ENCODE assay signal across 26 cellular contexts in genomic region chr19:55766466-55766865, GRCh38. TPM values are rescaled to one million over a fixed set of nuclear protein-coding genes. Genes with fewer than 3 reads are reported as not detected.
"Had no signal": no experiment of that assay in that cellular context is flagged by ENCODE, and none has a peak within 500 bp of the region (broad histone marks: within the 10 kb centered on the region; RNA-seq: fewer than 3 reads in every experiment).

No MANE protein-coding gene starts in this region.

- H3K27ac ChIP-seq: coronary artery, heart right ventricle, ovary, vagina had no signal

- H3K27ac Mint-ChIP-seq: activated naive CD8-positive, alpha-beta T cell treated with anti-CD3 and anti-CD28 coated beads, Interleukin-2, amount 10 ng/mL, durations not matched to agents 7 days and 5 days; activated T-cell treated with anti-CD3 and anti-CD28 coated beads, Interleukin-2, amount 50 U/mL, for 24 hours; activated T-helper 2 cell treated with anti-CD3 and anti-CD28 coated beads, Interferon-gamma antibody, Interleukin-2, Interleukin-4, amounts not matched to agents 10 μg/mL and 5 μg/mL and 100 μg/mL, durations not matched to agents 14 hours and 24 hours and 36 hours; memory B cell; natural killer cell treated with Interleukin-12 subunit alpha and Interleukin-12 subunit beta and Interleukin-15 and Interleukin-18, amount 100 ng/mL, for 72 hours; stimulated activated naive B cell treated with anti-CD40 and anti-IgM and Interleukin-4, amounts not matched to agents 10 μg/mL and 1 μg/mL and 100 μg/mL, for 72 hours; WTC11 had no signal

- H3K4me1 ChIP-seq: heart right ventricle, vagina had no signal

- H3K4me3 Mint-ChIP-seq: activated naive CD8-positive, alpha-beta T cell treated with anti-CD3 and anti-CD28 coated beads, Interleukin-2, amount 10 ng/mL, durations not matched to agents 7 days and 5 days; activated T-cell treated with anti-CD3 and anti-CD28 coated beads, Interleukin-2, amount 50 U/mL, for 24 hours; memory B cell; natural killer cell treated with Interleukin-12 subunit alpha and Interleukin-12 subunit beta and Interleukin-15 and Interleukin-18, amount 100 ng/mL, for 72 hours; stimulated activated naive B cell treated with anti-CD40 and anti-IgM and Interleukin-4, amounts not matched to agents 10 μg/mL and 1 μg/mL and 100 μg/mL, for 72 hours; WTC11 had no signal

- H3K36me3 Mint-ChIP-seq: activated naive CD8-positive, alpha-beta T cell treated with anti-CD3 and anti-CD28 coated beads, Interleukin-2, amount 10 ng/mL, durations not matched to agents 7 days and 5 days; memory B cell; natural killer cell treated with Interleukin-12 subunit alpha and Interleukin-12 subunit beta and Interleukin-15 and Interleukin-18, amount 100 ng/mL, for 72 hours; stimulated activated naive B cell treated with anti-CD40 and anti-IgM and Interleukin-4, amounts not matched to agents 10 μg/mL and 1 μg/mL and 100 μg/mL, for 72 hours had no signal

- H3K4me3 ChIP-seq: coronary artery, heart right ventricle, ovary, vagina had no signal

- H3K36me3 ChIP-seq: heart right ventricle, ovary, vagina had no signal

- H3K4me1 Mint-ChIP-seq: activated naive CD8-positive, alpha-beta T cell treated with anti-CD3 and anti-CD28 coated beads, Interleukin-2, amount 10 ng/mL, durations not matched to agents 7 days and 5 days; memory B cell; stimulated activated naive B cell treated with anti-CD40 and anti-IgM and Interleukin-4, amounts not matched to agents 10 μg/mL and 1 μg/mL and 100 μg/mL, for 72 hours; WTC11 had no signal

- ATAC-seq: left colon; natural killer cell treated with Interleukin-12 subunit alpha and Interleukin-12 subunit beta and Interleukin-15 and Interleukin-18, amount 100 ng/mL, for 72 hours; right cardiac atrium; stimulated activated naive B cell treated with anti-CD40 and anti-IgM and Interleukin-4, amounts not matched to agents 10 μg/mL and 1 μg/mL and 100 μg/mL, for 72 hours; WTC11 had no signal

- DNase-seq: activated CD8-positive, alpha-beta memory T cell treated with anti-CD3 and anti-CD28 coated beads for 24 hours; activated CD8-positive, alpha-beta memory T cell treated with anti-CD3 and anti-CD28 coated beads, Interleukin-2, amount 50 U/mL, for 4 hours; activated naive CD4-positive, alpha-beta T cell treated with Interleukin-2 at 50 U/mL for 16 hours; activated naive CD8-positive, alpha-beta T cell treated with anti-CD3 and anti-CD28 coated beads, Interleukin-2, amount 10 ng/mL, durations not matched to agents 7 days and 5 days; activated T-cell treated with anti-CD3 and anti-CD28 coated beads, Interleukin-2, amount 50 U/mL, for 24 hours; amniotic stem cell; heart right ventricle; left colon; ovary; stimulated activated CD4-positive, alpha-beta T cell treated with anti-CD3 and anti-CD28 coated beads, Interleukin-1b, Interleukin-23, amount 100 ng/mL, for 48 hours; stimulated activated naive B cell treated with anti-CD40 and anti-IgM and Interleukin-4, amounts not matched to agents 10 μg/mL and 1 μg/mL and 100 μg/mL, for 72 hours; T-helper 9 cell; trophoblast cell had no signal

- H3K27me3 ChIP-seq: ovary, vagina had no signal

- H3K9me3 Mint-ChIP-seq: natural killer cell treated with Interleukin-12 subunit alpha and Interleukin-12 subunit beta and Interleukin-15 and Interleukin-18, amount 100 ng/mL, for 72 hours had no signal

- H3K9me3 ChIP-seq: ovary, vagina had no signal

RNA-seq across cellular contexts. Expression of gene RFPL4AL1, which starts 2.5 kb away (rescaled TPM):
- total RNA-seq: activated naive CD8-positive, alpha-beta T cell treated with anti-CD3 and anti-CD28 coated beads, Interleukin-2, amount 10 ng/mL, durations not matched to agents 7 days and 5 days; activated T-helper 2 cell treated with anti-CD3 and anti-CD28 coated beads, Interferon-gamma antibody, Interleukin-2, Interleukin-4, amounts not matched to agents 10 μg/mL and 5 μg/mL and 100 μg/mL, durations not matched to agents 14 hours and 24 hours and 36 hours; bronchial epithelial cell; fibroblast of villous mesenchyme; heart right ventricle; left colon; lower leg skin; natural killer cell treated with Interleukin-12 subunit alpha and Interleukin-12 subunit beta and Interleukin-15 and Interleukin-18, amount 100 ng/mL, for 72 hours; pulmonary artery endothelial cell; right cardiac atrium; skeletal muscle tissue; temporal lobe; vagina; WTC11 had no signal

RNA-seq across cellular contexts. Expression of gene RFPL4A, which starts 7.6 kb away (rescaled TPM):
- total RNA-seq: activated naive CD8-positive, alpha-beta T cell treated with anti-CD3 and anti-CD28 coated beads, Interleukin-2, amount 10 ng/mL, durations not matched to agents 7 days and 5 days; activated T-helper 2 cell treated with anti-CD3 and anti-CD28 coated beads, Interferon-gamma antibody, Interleukin-2, Interleukin-4, amounts not matched to agents 10 μg/mL and 5 μg/mL and 100 μg/mL, durations not matched to agents 14 hours and 24 hours and 36 hours; bronchial epithelial cell; fibroblast of villous mesenchyme; left colon; lower leg skin; natural killer cell treated with Interleukin-12 subunit alpha and Interleukin-12 subunit beta and Interleukin-15 and Interleukin-18, amount 100 ng/mL, for 72 hours; ovary; right cardiac atrium; temporal lobe; vagina; WTC11 had no signal

RNA-seq across cellular contexts. Expression of gene NLRP9, which starts 28.3 kb away (rescaled TPM):
- total RNA-seq: activated naive CD8-positive, alpha-beta T cell treated with anti-CD3 and anti-CD28 coated beads, Interleukin-2, amount 10 ng/mL, durations not matched to agents 7 days and 5 days; activated T-helper 2 cell treated with anti-CD3 and anti-CD28 coated beads, Interferon-gamma antibody, Interleukin-2, Interleukin-4, amounts not matched to agents 10 μg/mL and 5 μg/mL and 100 μg/mL, durations not matched to agents 14 hours and 24 hours and 36 hours; bronchial epithelial cell; fibroblast of villous mesenchyme; heart right ventricle; left colon; lower leg skin; natural killer cell treated with Interleukin-12 subunit alpha and Interleukin-12 subunit beta and Interleukin-15 and Interleukin-18, amount 100 ng/mL, for 72 hours; ovary; right cardiac atrium; skeletal muscle tissue; temporal lobe; vagina; WTC11 had no signal
